Comparison of ENCODE assay signal across 9 cellular contexts in genomic region chr11:66388746-66389386, GRCh38. TPM values are rescaled to one million over a fixed set of nuclear protein-coding genes. Genes with fewer than 3 reads are reported as not detected.
DNase-seq lines count a peak whose midpoint lies in the region; ATAC-seq, FAIRE-seq and TF ChIP-seq lines count a peak whose summit lies in the region.
"Had no signal": no experiment of that assay in that cellular context is flagged by ENCODE, and none has a peak within 500 bp of the region (broad histone marks: within the 10 kb centered on the region; RNA-seq: fewer than 3 reads in every experiment).

No MANE protein-coding gene starts in this region.

- H3K9me3 Mint-ChIP-seq in naive B cell, result no peaks in the 10 kb centered on the region

- no peak overlapping the region for H3K4me3 ChIP-seq in BJ (ENCODE audit: low read depth, low read length)
- no peak overlapping the region for H3K4me3 ChIP-seq in H1 (ENCODE audit: extremely low read depth in 1 of 4, insufficient read depth in 2 of 4, low read depth in 3 of 4, low read length in 4 of 4)
- H3K4me3 ChIP-seq: skin epidermis had no signal

- H2BK15ac ChIP-seq in H1 (ENCODE audit: low read length), result no peak overlapping the region

- peak; percentile 95 for TF ChIP-seq CTCF in BJ (IDR thresholded peaks at IDR 0.05; ENCODE audit: insufficient read depth, low read depth, low read length)
- peak; percentile 64 to 92 (median 85) for TF ChIP-seq CTCF in H1 (IDR thresholded peaks at IDR 0.05; ENCODE audit: control extremely low read depth in 1 of 3, insufficient read depth in 1 of 3, low read depth in 1 of 3, low read length in 3 of 3)

- H3K23me2 ChIP-seq in H1 (ENCODE audit: low read depth, low read length), result no peaks in the 10 kb centered on the region

- H3K9ac ChIP-seq in H1 (replicated peaks in 1 of 4; ENCODE audit: extremely low read depth in 1 of 4, low read depth in 3 of 4, low read length in 3 of 4), result no peak overlapping the region

- peaks cover 5 to 25% (median 10%) of the 10 kb centered on the region in 3 donors for H3K4me1 Mint-ChIP-seq in naive B cell

- H3K23ac ChIP-seq in H1 (ENCODE audit: insufficient read length), result no peak overlapping the region

- no peak overlapping the region for H2BK5ac ChIP-seq in H1 (ENCODE audit: low read depth, low read length)

- H4K91ac ChIP-seq in H1 (replicated peaks; ENCODE audit: insufficient read length, low read length), result no peak overlapping the region

- H2BK120ac ChIP-seq in H1 (replicated peaks; ENCODE audit: low read depth, low read length), result no peak overlapping the region

- H2AK5ac ChIP-seq in H1 (ENCODE audit: low read depth, low read length), result no peak overlapping the region

- no peaks in the 10 kb centered on the region for H4K20me1 ChIP-seq in H1 (replicated peaks in 1 of 2; ENCODE audit: control insufficient read depth in 1 of 2, insufficient read depth in 2 of 2, low read length in 2 of 2)

- no peak overlapping the region for H3K56ac ChIP-seq in H1 (replicated peaks; ENCODE audit: insufficient read length, low read depth, low read length)

- H3K36me3 Mint-ChIP-seq in naive B cell, result no peaks in the 10 kb centered on the region

- no peaks in the 10 kb centered on the region for H3K79me2 ChIP-seq in H1 (ENCODE audit: control insufficient read depth in 1 of 2, insufficient read depth in 2 of 2, low read length in 2 of 2)

- H3K27me3 ChIP-seq in BJ (ENCODE audit: control insufficient read depth, insufficient read depth, low read length) (no peaks in the 10 kb centered on the region), H1 (replicated peaks in 1 of 4; ENCODE audit: control insufficient read depth in 3 of 4, extremely low read depth in 1 of 4, insufficient read depth in 3 of 4, low read length in 3 of 4) (no peaks in the 10 kb centered on the region)

- TF ChIP-seq RAD21 in H1 (IDR thresholded peaks at IDR 0.05 in 1 of 2, conservative IDR thresholded peaks at IDR 0.05 in 1 of 2; ENCODE audit: low read depth in 2 of 2, low read length in 2 of 2), result peak; percentile 50 to 68

- H3K9me3 ChIP-seq in H1 (ENCODE audit: insufficient read depth in 2 of 2, low read depth in 1 of 2, low read length in 1 of 2), result no peaks in the 10 kb centered on the region

- no peak overlapping the region for H3K4me2 ChIP-seq in H1 (ENCODE audit: insufficient read depth in 1 of 2, low read depth in 2 of 2, low read length in 2 of 2)

- TF ChIP-seq EP300 in H1 (IDR thresholded peaks at IDR 0.05; ENCODE audit: borderline replicate concordance in 1 of 2, low read depth in 2 of 2, low read length in 2 of 2), result no peak

- peak; percentile 46 to 67 for ATAC-seq in naive B cell (ENCODE audit: low read depth in 2 of 2)
- no peak for ATAC-seq in HG03196 (IDR thresholded peaks at IDR 0.05; ENCODE audit: unreplicated experiment)

- DNase-seq in BJ (ENCODE audit: low read depth) (no peak), HEK293T (ENCODE audit: extremely low spot score) (peak; percentile 61), NCI-H82 (lab: John Stamatoyannopoulos, UW) (peak; percentile 84), H1 (ENCODE audit: low read depth in 1 of 2, low spot score in 2 of 2) (peak in 1 of 2 experiments; percentile 85), naive B cell (peak; percentile 60)
- peak; percentile 77 to 81 for DNase-seq in activated CD4-positive, alpha-beta T cell treated with anti-CD3 and anti-CD28 coated beads, Interleukin-2, amount 50 U/mL, for 48 hours
- peak; percentile 41 to 81 (median 67) for DNase-seq in stimulated activated naive CD4-positive, alpha-beta T cell (lab: John Stamatoyannopoulos, UW)

- peak overlapping the region in 1 of 8 donors; percentile 48 for H3K4me3 Mint-ChIP-seq in naive B cell

- POLR2A ChIA-PET in BJ (lab: Charles Lee), result no interaction called here
- POLR2A ChIA-PET in HEK293T (lab: Yijun Ruan, JAX), result interaction anchor here (0.9 to 1.5 kb wide), 4 partner anchors 16 to 50 kb away, joined by 3 to 5 read pairs (median 4); partner anchors contain the start of genes MRPL11 and SLC29A2
- POLR2A ChIA-PET in H1 (lab: Charles Lee; ENCODE audit: partially characterized antibody), result interaction anchor here (0.7 to 2.3 kb wide), 9 partner anchors 17 to 289 kb away, joined by 3 to 9 read pairs (median 3); partner anchors contain the start of genes DPP3, RBM4 and RBM4B

- no peak overlapping the region for H3K14ac ChIP-seq in H1 (ENCODE audit: insufficient read length)

- peak overlapping the region in 1 of 6 donors; percentile 85 for H3K27ac Mint-ChIP-seq in naive B cell

- H3K18ac ChIP-seq in H1 (ENCODE audit: extremely low read depth, low read length), result no peak overlapping the region

- peaks cover 0 to 10% (median 5%) of the 10 kb centered on the region in 3 donors for H3K27me3 Mint-ChIP-seq in naive B cell

- no peak overlapping the region; the same call in 1 of the 2 replicates for H4K8ac ChIP-seq in H1 (ENCODE audit: extremely low read depth, insufficient read depth, low read length)

- H3K27ac ChIP-seq in H1 (ENCODE audit: low read depth, low read length), result no peak overlapping the region
- H3K27ac ChIP-seq: skin epidermis had no signal

- H2AFZ ChIP-seq in H1 (ENCODE audit: low read length), result 0 out of 2 replicates have a peak overlapping the region, but pooled peaks have one; percentile 10

- no peaks in the 10 kb centered on the region for H3K36me3 ChIP-seq in BJ (ENCODE audit: control insufficient read depth, insufficient read depth, low read length)
- no peaks in the 10 kb centered on the region for H3K36me3 ChIP-seq in H1 (ENCODE audit: control insufficient read depth in 2 of 4, insufficient read depth in 4 of 4, low read length in 3 of 4)

- no peaks in the 10 kb centered on the region for H3K4me1 ChIP-seq in H1 (replicated peaks in 1 of 4; ENCODE audit: control insufficient read depth in 3 of 4, insufficient read depth in 4 of 4, low read length in 3 of 4)

- H3K4ac ChIP-seq in H1 (replicated peaks; ENCODE audit: insufficient read length, low read depth, low read length), result no peak overlapping the region

- no peak overlapping the region for H2BK20ac ChIP-seq in H1 (ENCODE audit: low read length)

- no peak for TF ChIP-seq POLR2A in H1 (IDR thresholded peaks at IDR 0.05; ENCODE audit: control extremely low read depth in 1 of 2, low read depth in 2 of 2, low read length in 2 of 2)

- 32% methylated on average over 7 of the region's 8 CpGs; no CpG with 5 or more reads in 1 of the 2 experiments for WGBS in H1 (ENCODE audit: extremely low coverage in 1 of 2, insufficient coverage in 1 of 2, insufficient read length in 1 of 2, insufficient replicate concordance in 2 of 2, low coverage in 1 of 2, low lambda C conversion rate in 2 of 2, missing lambda C conversion rate in 1 of 2), 2 experiments

- H4K5ac ChIP-seq in H1 (ENCODE audit: insufficient read length, low read depth, low read length), result no peak overlapping the region

- CTCF ChIA-PET in BJ (lab: Yijun Ruan, JAX), result interaction anchor here (0.6 to 6.8 kb wide), 38 partner anchors 9 to 420 kb away, joined by 3 to 188 read pairs (median 5); partner anchors contain the start of genes BRMS1, CD248, MRPL11 and NPAS4
- CTCF ChIA-PET in HEK293T (lab: Yijun Ruan, JAX), result interaction anchor here (0.6 to 1.7 kb wide), 18 partner anchors 9 to 103 kb away, joined by 3 to 9 read pairs (median 3); partner anchors contain the start of gene MRPL11
- CTCF ChIA-PET in H1 (lab: Charles Lee; ENCODE audit: partially characterized antibody), result interaction anchor here (0.6 to 8.6 kb wide), 48 partner anchors 11 to 492 kb away, joined by 3 to 100 read pairs (median 4); partner anchors contain the start of genes B4GAT1, BRMS1, MRPL11 and NPAS4

- no peak for FAIRE-seq in H1 (lab: Jason Lieb, UNC)

- H3K79me1 ChIP-seq in H1 (ENCODE audit: low read depth, low read length), result no peaks in the 10 kb centered on the region

- no peak overlapping the region for H2BK12ac ChIP-seq in H1 (ENCODE audit: low read depth, low read length)

RNA-seq across cellular contexts. Expression of gene SLC29A2, which starts 17.3 kb away (rescaled TPM):
- polyA plus RNA-seq in BJ (2011; rRNA removed) (0.21 and 0.48 TPM in 2 replicates), H1 (2011; rRNA removed) (31.6 and 42.0 TPM in 2 replicates), naive B cell (ENCODE audit: low read depth in 6 of 6) (1 to 10 TPM; 1.1 to 3.7 (median 2.4) TPM)
- 0.43 TPM in 1 of 2 replicates, not detected in the other for polyA minus RNA-seq in BJ (2011; rRNA and poly(A)+ RNA removed)
- 29.3 and 32.4 TPM in 2 replicates for total RNA-seq in H1 (2021; fragmentation: NEBNext Ultra II Directional; extraction: Animal tissue kit (Norgen Biotek cat#: 25700))
- 23.1 TPM for polyA plus RNA-seq in H1 (2011; cell fraction: cytosol; rRNA removed)
- polyA plus RNA-seq in H1 (2011; cell fraction: nucleus; rRNA removed), result 104 TPM
- polyA plus RNA-seq in H1 (2012, experiment 1 of 2), result 29.3 to 42.0 TPM (median 39.3 TPM) in 4 replicates
- 33.0 TPM for polyA plus RNA-seq in H1 (2012, experiment 2 of 2)
- 40.7 TPM for polyA plus RNA-seq in H1 (2013, experiment 1 of 2)
- polyA plus RNA-seq in H1 (2013, experiment 2 of 2), result 42.8 TPM
- polyA minus RNA-seq in H1 (2011; rRNA and poly(A)+ RNA removed), result 16.4 and 20.7 TPM in 2 replicates
- polyA minus RNA-seq in H1 (2011; cell fraction: cytosol; rRNA and poly(A)+ RNA removed), result 18.6 TPM
- 25.3 TPM for polyA minus RNA-seq in H1 (2011; cell fraction: nucleus; rRNA and poly(A)+ RNA removed)

RNA-seq across cellular contexts. Expression of gene NPAS4, which starts 32.0 kb away (rescaled TPM):
- polyA plus RNA-seq in BJ (2011; rRNA removed) (0.43 and 0.72 TPM in 2 replicates), H1 (2011; rRNA removed) (0.73 and 0.77 TPM in 2 replicates), naive B cell (ENCODE audit: low read depth in 6 of 6) (not detected)
- polyA minus RNA-seq in BJ (2011; rRNA and poly(A)+ RNA removed), result 0.19 and 1.2 TPM in 2 replicates
- 0.88 and 0.99 TPM in 2 replicates for total RNA-seq in H1 (2021; fragmentation: NEBNext Ultra II Directional; extraction: Animal tissue kit (Norgen Biotek cat#: 25700))
- polyA plus RNA-seq in H1 (2011; cell fraction: cytosol; rRNA removed), result 0.54 TPM
- polyA plus RNA-seq in H1 (2011; cell fraction: nucleus; rRNA removed), result 2.0 TPM
- 0.58 to 1.2 TPM (median 0.85 TPM) in 4 replicates for polyA plus RNA-seq in H1 (2012, experiment 1 of 2)
- 0.28 TPM for polyA plus RNA-seq in H1 (2012, experiment 2 of 2)
- 0.24 TPM for polyA plus RNA-seq in H1 (2013, experiment 1 of 2)
- polyA plus RNA-seq in H1 (2013, experiment 2 of 2), result 0.18 TPM
- 0.12 and 0.66 TPM in 2 replicates for polyA minus RNA-seq in H1 (2011; rRNA and poly(A)+ RNA removed)
- 0.44 TPM for polyA minus RNA-seq in H1 (2011; cell fraction: cytosol; rRNA and poly(A)+ RNA removed)
- 0.40 TPM for polyA minus RNA-seq in H1 (2011; cell fraction: nucleus; rRNA and poly(A)+ RNA removed)

RNA-seq across cellular contexts. Expression of gene B4GAT1, which starts 41.4 kb away (rescaled TPM):
- polyA plus RNA-seq in BJ (2011; rRNA removed) (12.7 and 16.8 TPM in 2 replicates), H1 (2011; rRNA removed) (22.2 and 32.8 TPM in 2 replicates), naive B cell (ENCODE audit: low read depth in 6 of 6) (1 to 10 TPM; 2.9 to 7.7 (median 5.2) TPM)
- polyA minus RNA-seq in BJ (2011; rRNA and poly(A)+ RNA removed), result 1.9 and 2.0 TPM in 2 replicates
- 27.1 and 27.8 TPM in 2 replicates for total RNA-seq in H1 (2021; fragmentation: NEBNext Ultra II Directional; extraction: Animal tissue kit (Norgen Biotek cat#: 25700))
- polyA plus RNA-seq in H1 (2011; cell fraction: cytosol; rRNA removed), result 21.6 TPM
- 23.0 TPM for polyA plus RNA-seq in H1 (2011; cell fraction: nucleus; rRNA removed)
- polyA plus RNA-seq in H1 (2012, experiment 1 of 2), result 26.1 to 32.8 TPM (median 30.5 TPM) in 4 replicates
- polyA plus RNA-seq in H1 (2012, experiment 2 of 2), result 43.2 TPM
- polyA plus RNA-seq in H1 (2013, experiment 1 of 2), result 36.2 TPM
- polyA plus RNA-seq in H1 (2013, experiment 2 of 2), result 34.2 TPM
- 6.5 and 9.5 TPM in 2 replicates for polyA minus RNA-seq in H1 (2011; rRNA and poly(A)+ RNA removed)
- polyA minus RNA-seq in H1 (2011; cell fraction: cytosol; rRNA and poly(A)+ RNA removed), result 15.2 TPM
- 8.3 TPM for polyA minus RNA-seq in H1 (2011; cell fraction: nucleus; rRNA and poly(A)+ RNA removed)

RNA-seq across cellular contexts. Expression of gene BRMS1, which starts 44.0 kb away (rescaled TPM):
- polyA plus RNA-seq in BJ (2011; rRNA removed), result 36.7 and 46.3 TPM in 2 replicates
- polyA minus RNA-seq in BJ (2011; rRNA and poly(A)+ RNA removed), result 8.2 and 9.1 TPM in 2 replicates
- total RNA-seq in H1 (2021; fragmentation: NEBNext Ultra II Directional; extraction: Animal tissue kit (Norgen Biotek cat#: 25700)), result 44.8 and 46.1 TPM in 2 replicates
- polyA plus RNA-seq in H1 (2011; rRNA removed), result 39.2 and 46.5 TPM in 2 replicates
- polyA plus RNA-seq in H1 (2011; cell fraction: cytosol; rRNA removed), result 51.8 TPM
- 43.6 TPM for polyA plus RNA-seq in H1 (2011; cell fraction: nucleus; rRNA removed)
- 28.2 to 53.4 TPM (median 50.2 TPM) in 4 replicates for polyA plus RNA-seq in H1 (2012, experiment 1 of 2)
- polyA plus RNA-seq in H1 (2012, experiment 2 of 2), result 55.2 TPM
- 30.3 TPM for polyA plus RNA-seq in H1 (2013, experiment 1 of 2)
- 31.5 TPM for polyA plus RNA-seq in H1 (2013, experiment 2 of 2)
- polyA minus RNA-seq in H1 (2011; rRNA and poly(A)+ RNA removed), result 10.5 and 13.1 TPM in 2 replicates
- 12.4 TPM for polyA minus RNA-seq in H1 (2011; cell fraction: cytosol; rRNA and poly(A)+ RNA removed)
- polyA minus RNA-seq in H1 (2011; cell fraction: nucleus; rRNA and poly(A)+ RNA removed), result 9.7 TPM
- polyA plus RNA-seq in naive B cell (ENCODE audit: low read depth in 6 of 6), result 10 to 100 TPM; 56.2 to 81.6 (median 73.0) TPM

RNA-seq across cellular contexts. Expression of gene MRPL11, which starts 49.8 kb away (rescaled TPM):
- 52.7 and 54.5 TPM in 2 replicates for polyA plus RNA-seq in BJ (2011; rRNA removed)
- 11.8 and 17.9 TPM in 2 replicates for polyA minus RNA-seq in BJ (2011; rRNA and poly(A)+ RNA removed)
- total RNA-seq in H1 (2021; fragmentation: NEBNext Ultra II Directional; extraction: Animal tissue kit (Norgen Biotek cat#: 25700)), result 141 and 152 TPM in 2 replicates
- polyA plus RNA-seq in H1 (2011; rRNA removed), result 105 and 106 TPM in 2 replicates
- polyA plus RNA-seq in H1 (2011; cell fraction: cytosol; rRNA removed), result 116 TPM
- 102 TPM for polyA plus RNA-seq in H1 (2011; cell fraction: nucleus; rRNA removed)
- polyA plus RNA-seq in H1 (2012, experiment 1 of 2), result 161 to 181 TPM (median 177 TPM) in 4 replicates
- polyA plus RNA-seq in H1 (2012, experiment 2 of 2), result 290 TPM
- polyA plus RNA-seq in H1 (2013, experiment 1 of 2), result 187 TPM
- 199 TPM for polyA plus RNA-seq in H1 (2013, experiment 2 of 2)
- 45.4 and 61.3 TPM in 2 replicates for polyA minus RNA-seq in H1 (2011; rRNA and poly(A)+ RNA removed)
- polyA minus RNA-seq in H1 (2011; cell fraction: cytosol; rRNA and poly(A)+ RNA removed), result 31.3 TPM
- polyA minus RNA-seq in H1 (2011; cell fraction: nucleus; rRNA and poly(A)+ RNA removed), result 11.6 TPM
- 10 to 100 TPM; 69.1 to 95.1 (median 75.1) TPM for polyA plus RNA-seq in naive B cell (ENCODE audit: low read depth in 6 of 6)
